In genomic region chrX:2630169-2630934, GRCh38 we compare ENCODE assay signal across 8 cellular contexts.
A peak's percentile ranks its signal among the peaks of the same experiment; 100 is the strongest.
DNase-seq lines count a peak whose midpoint lies in the region; ATAC-seq and TF ChIP-seq lines count a peak whose summit lies in the region.
"Not testable (repeated sequence)": the region's sequence is repeated elsewhere in the genome, so short reads cannot be mapped to it uniquely, and the experiment has no call there.

No MANE protein-coding gene starts in this region.

- not testable (repeated sequence) for TF ChIP-seq EP300 in SK-N-SH (IDR thresholded peaks at IDR 0.05; ENCODE audit: borderline replicate concordance in 1 of 2, low read depth in 1 of 2, low read length in 1 of 2)

- TF ChIP-seq POLR2A in esophagus squamous epithelium (IDR thresholded peaks at IDR 0.05) = not testable (repeated sequence)

- H3K9me2 ChIP-seq in SK-N-SH = not testable (repeated sequence)

- H2AFZ ChIP-seq in SK-N-SH (ENCODE audit: low read depth) = not testable (repeated sequence)

- peak overlapping the region; percentile 36 for H3K4me3 Mint-ChIP-seq in activated CD4-positive, alpha-beta memory T cell treated with anti-CD3 and anti-CD28 coated beads, Interleukin-2, amount 10 ng/mL, durations not matched to agents 7 days and 5 days
- H3K4me3 Mint-ChIP-seq in activated naive CD4-positive, alpha-beta T cell treated with anti-CD3 and anti-CD28 coated beads, Interleukin-2, amount 50 U/mL, for 24 hours = peak overlapping the region; percentile 67
- peak overlapping the region; percentile 77 for H3K4me3 Mint-ChIP-seq in natural killer cell
- H3K4me3 Mint-ChIP-seq in stimulated activated effector memory CD8-positive, alpha-beta T cell treated with anti-CD3 and anti-CD28 coated beads, Interleukin-12 subunit alpha, Interleukin-12 subunit beta, amount 100 ng/mL, for 72 hours = peak overlapping the region; percentile 48

- not testable (repeated sequence) for TF ChIP-seq RAD21 in SK-N-SH (IDR thresholded peaks at IDR 0.05; ENCODE audit: low read length)

- H3K79me2 ChIP-seq in SK-N-SH (ENCODE audit: insufficient read depth) = not testable (repeated sequence)

- not testable (repeated sequence) for H3K27me3 ChIP-seq in SK-N-SH (ENCODE audit: insufficient read depth); esophagus squamous epithelium

- CTCF ChIA-PET in SK-N-SH (lab: Yijun Ruan, JAX); activated CD4-positive, alpha-beta memory T cell treated with anti-CD3 and anti-CD28 coated beads, Interleukin-2, amount 10 ng/mL, durations not matched to agents 7 days and 5 days (lab: Charles Lee): not testable (repeated sequence)

- not testable (repeated sequence) for H3K4me2 ChIP-seq in SK-N-SH

- not testable (repeated sequence) for TF ChIP-seq CTCF in SK-N-SH (IDR thresholded peaks at IDR 0.05); esophagus squamous epithelium (IDR thresholded peaks at IDR 0.05); natural killer cell (IDR thresholded peaks at IDR 0.05)

- not testable (repeated sequence) for H4K20me1 ChIP-seq in SK-N-SH (ENCODE audit: insufficient read depth)

- ATAC-seq in natural killer cell = peak in 1 of 3 donors; percentile 32
- not testable (repeated sequence) for ATAC-seq in stimulated activated effector memory CD8-positive, alpha-beta T cell treated with anti-CD3 and anti-CD28 coated beads, Interleukin-12 subunit alpha, Interleukin-12 subunit beta, amount 100 ng/mL, for 72 hours

- 53% methylated on average over 5 of the region's 5 CpGs for WGBS in SK-N-SH (ENCODE audit: low lambda C conversion rate)
- 54 to 60% methylated on average over 5 of the region's 5 CpGs for WGBS in esophagus squamous epithelium, 2 donors

- not testable (repeated sequence) for H3K9me3 ChIP-seq in SK-N-SH, esophagus squamous epithelium

- H3K27ac ChIP-seq in SK-N-SH (ENCODE audit: low read depth in 2 of 2, low read length in 1 of 2) = not testable (repeated sequence)
- peak overlapping the region; percentile 48 to 63 (median 50) for H3K27ac ChIP-seq in esophagus squamous epithelium

- H3K36me3 Mint-ChIP-seq in activated CD4-positive, alpha-beta memory T cell treated with anti-CD3 and anti-CD28 coated beads, Interleukin-2, amount 10 ng/mL, durations not matched to agents 7 days and 5 days (ENCODE audit: low read depth) = peaks cover 75% of the 10 kb centered on the region
- peaks cover 53% of the 10 kb centered on the region for H3K36me3 Mint-ChIP-seq in activated naive CD4-positive, alpha-beta T cell treated with anti-CD3 and anti-CD28 coated beads, Interleukin-2, amount 50 U/mL, for 24 hours
- peaks cover 41% of the 10 kb centered on the region for H3K36me3 Mint-ChIP-seq in natural killer cell
- H3K36me3 Mint-ChIP-seq in stimulated activated effector memory CD8-positive, alpha-beta T cell treated with anti-CD3 and anti-CD28 coated beads, Interleukin-12 subunit alpha, Interleukin-12 subunit beta, amount 100 ng/mL, for 72 hours = peaks cover 78% of the 10 kb centered on the region

- H3K4me1 Mint-ChIP-seq in activated CD4-positive, alpha-beta memory T cell treated with anti-CD3 and anti-CD28 coated beads, Interleukin-2, amount 10 ng/mL, durations not matched to agents 7 days and 5 days = peaks cover 56% of the 10 kb centered on the region
- H3K4me1 Mint-ChIP-seq in activated naive CD4-positive, alpha-beta T cell treated with anti-CD3 and anti-CD28 coated beads, Interleukin-2, amount 50 U/mL, for 24 hours = peaks cover 47% of the 10 kb centered on the region
- peaks cover 41 to 50% of the 10 kb centered on the region in 2 donors for H3K4me1 Mint-ChIP-seq in natural killer cell
- H3K4me1 Mint-ChIP-seq in stimulated activated effector memory CD8-positive, alpha-beta T cell treated with anti-CD3 and anti-CD28 coated beads, Interleukin-12 subunit alpha, Interleukin-12 subunit beta, amount 100 ng/mL, for 72 hours = peaks cover 49% of the 10 kb centered on the region

- not testable (repeated sequence) for H3K36me3 ChIP-seq in SK-N-SH (replicated peaks in 1 of 2; ENCODE audit: control insufficient read depth in 1 of 2, insufficient read depth in 2 of 2, low read length in 1 of 2)
- H3K36me3 ChIP-seq in esophagus squamous epithelium = peaks cover 0 to 50% (median 3%) of the 10 kb centered on the region in 3 donors

- not testable (repeated sequence) for H3K4me1 ChIP-seq in SK-N-SH (ENCODE audit: control insufficient read depth in 1 of 2, insufficient read depth in 2 of 2, low read depth in 1 of 2, low read length in 1 of 2); esophagus squamous epithelium

- intact Hi-C loops in esophagus squamous epithelium (cut with DNase I); natural killer cell (cut with micrococcal nuclease): not testable (repeated sequence)

- POLR2A ChIA-PET in SK-N-SH (lab: Yijun Ruan, JAX); activated CD4-positive, alpha-beta memory T cell treated with anti-CD3 and anti-CD28 coated beads, Interleukin-2, amount 10 ng/mL, durations not matched to agents 7 days and 5 days (lab: Charles Lee): not testable (repeated sequence)

- H3K27ac Mint-ChIP-seq in activated CD4-positive, alpha-beta memory T cell treated with anti-CD3 and anti-CD28 coated beads, Interleukin-2, amount 10 ng/mL, durations not matched to agents 7 days and 5 days = peak overlapping the region; percentile 91
- peak overlapping the region; percentile 98 for H3K27ac Mint-ChIP-seq in activated naive CD4-positive, alpha-beta T cell treated with anti-CD3 and anti-CD28 coated beads, Interleukin-2, amount 50 U/mL, for 24 hours
- H3K27ac Mint-ChIP-seq in natural killer cell = peak overlapping the region; percentile 95 to 96
- peak overlapping the region; percentile 95 for H3K27ac Mint-ChIP-seq in stimulated activated effector memory CD8-positive, alpha-beta T cell treated with anti-CD3 and anti-CD28 coated beads, Interleukin-12 subunit alpha, Interleukin-12 subunit beta, amount 100 ng/mL, for 72 hours

- H3F3A ChIP-seq in SK-N-SH (replicated peaks; ENCODE audit: insufficient read depth) = not testable (repeated sequence)

- H3K27me3 Mint-ChIP-seq in activated CD4-positive, alpha-beta memory T cell treated with anti-CD3 and anti-CD28 coated beads, Interleukin-2, amount 10 ng/mL, durations not matched to agents 7 days and 5 days; activated naive CD4-positive, alpha-beta T cell treated with anti-CD3 and anti-CD28 coated beads, Interleukin-2, amount 50 U/mL, for 24 hours; natural killer cell (ENCODE audit: low read depth in 2 of 2): not testable (repeated sequence)

- not testable (repeated sequence) for H3K4me3 ChIP-seq in Jurkat, Clone E6-1 (ENCODE audit: low read length); SK-N-SH (ENCODE audit: low read depth in 2 of 2, low read length in 1 of 2); esophagus squamous epithelium

- peak; percentile 60 for DNase-seq in CD1c-positive myeloid dendritic cell (ENCODE audit: extremely low spot score)
- peak; percentile 81 for DNase-seq in Jurkat, Clone E6-1 (ENCODE audit: low read depth, low spot score)
- not testable (repeated sequence) for DNase-seq in SK-N-SH; esophagus squamous epithelium (lab: John Stamatoyannopoulos, UW); natural killer cell
- DNase-seq in activated CD4-positive, alpha-beta memory T cell treated with anti-CD3 and anti-CD28 coated beads, Interleukin-2, amount 10 ng/mL, durations not matched to agents 7 days and 5 days = peak; percentile 55
- DNase-seq in stimulated activated effector memory CD8-positive, alpha-beta T cell treated with anti-CD3 and anti-CD28 coated beads, Interleukin-12 subunit alpha, Interleukin-12 subunit beta, amount 100 ng/mL, for 72 hours (ENCODE audit: low spot score in 2 of 2) = peak in 1 of 2 donors; percentile 69

- H3K9me3 Mint-ChIP-seq in activated CD4-positive, alpha-beta memory T cell treated with anti-CD3 and anti-CD28 coated beads, Interleukin-2, amount 10 ng/mL, durations not matched to agents 7 days and 5 days = peaks cover 44% of the 10 kb centered on the region
- peaks cover 26% of the 10 kb centered on the region for H3K9me3 Mint-ChIP-seq in activated naive CD4-positive, alpha-beta T cell treated with anti-CD3 and anti-CD28 coated beads, Interleukin-2, amount 50 U/mL, for 24 hours
- H3K9me3 Mint-ChIP-seq in natural killer cell = peaks cover 15 to 16% of the 10 kb centered on the region in 2 donors
- H3K9me3 Mint-ChIP-seq in stimulated activated effector memory CD8-positive, alpha-beta T cell treated with anti-CD3 and anti-CD28 coated beads, Interleukin-12 subunit alpha, Interleukin-12 subunit beta, amount 100 ng/mL, for 72 hours = peaks cover 21% of the 10 kb centered on the region

- H3K9ac ChIP-seq in SK-N-SH = not testable (repeated sequence)

TF ChIP-seq in SK-N-SH, 30 proteins besides CTCF, POLR2A, EP300 and RAD21:
- TF ChIP-seq GABPA (IDR thresholded peaks at IDR 0.05; ENCODE audit: low read depth) = 0 out of 2 replicates have a peak, but pooled peaks have one; percentile 7
TF ChIP-seq in SK-N-SH: peak in this region for 1; not testable (repeated sequence) for 29.
